In genomic region chr16:71790283-71790682, GRCh38 we compare ENCODE assay signal across 8 cellular contexts. TPM values are rescaled to one million over a fixed set of nuclear protein-coding genes. Genes with fewer than 3 reads are reported as not detected.
DNase-seq lines count a peak whose midpoint lies in the region; ATAC-seq, FAIRE-seq and TF ChIP-seq lines count a peak whose summit lies in the region.
"Not testable (repeated sequence)": the region's sequence is repeated elsewhere in the genome, so short reads cannot be mapped to it uniquely, and the experiment has no call there.

No MANE protein-coding gene starts in this region.

- CTCF ChIA-PET in activated CD4-positive, alpha-beta memory T cell treated with anti-CD3 and anti-CD28 coated beads for 36 hours (lab: Charles Lee) = interaction anchor here (1.0 to 1.3 kb wide), 2 partner anchors 93 to 182 kb away, joined by 3 to 5 read pairs; no protein-coding TSS in a partner anchor

- not testable (repeated sequence) for H3K27me3 ChIP-seq in CD4-positive, CD25-positive, alpha-beta regulatory T cell (ENCODE audit: control insufficient read depth, insufficient read depth, low read length); astrocyte (ENCODE audit: insufficient read depth, low read length)

- ATAC-seq in CD4-positive, CD25-positive, alpha-beta regulatory T cell (ENCODE audit: low read depth in 2 of 2); effector memory CD8-positive, alpha-beta T cell (replicated peaks): not testable (repeated sequence)

- peaks cover 77% of the 10 kb centered on the region for H4K20me1 ChIP-seq in astrocyte (ENCODE audit: insufficient read depth, low read length)

- peak overlapping the region in 2 of 3 donors; percentile 9 to 77 for H3K27ac Mint-ChIP-seq in CD4-positive, CD25-positive, alpha-beta regulatory T cell
- peak overlapping the region; percentile 54 for H3K27ac Mint-ChIP-seq in activated CD4-positive, alpha-beta memory T cell treated with anti-CD3 and anti-CD28 coated beads for 36 hours
- H3K27ac Mint-ChIP-seq in activated T-helper 2 cell treated with anti-CD3 and anti-CD28 coated beads, Interferon-gamma antibody, Interleukin-2, Interleukin-4, amounts not matched to agents 10 μg/mL and 5 μg/mL and 100 μg/mL, durations not matched to agents 14 hours and 24 hours and 36 hours = peak overlapping the region; percentile 57
- H3K27ac Mint-ChIP-seq in astrocyte (ENCODE audit: unreplicated experiment) = peak overlapping the region; percentile 14
- peak overlapping the region; percentile 41 to 55 for H3K27ac Mint-ChIP-seq in effector memory CD8-positive, alpha-beta T cell
- peak overlapping the region; percentile 71 for H3K27ac Mint-ChIP-seq in mesothelial cell of epicardium
- H3K27ac Mint-ChIP-seq in progenitor cell of endocrine pancreas = peak overlapping the region; percentile 84

- H3K4me3 ChIP-seq in CD4-positive, CD25-positive, alpha-beta regulatory T cell (ENCODE audit: low read depth, low read length); astrocyte (ENCODE audit: insufficient read depth, low read depth, low read length): not testable (repeated sequence)

- not testable (repeated sequence) for H2AFZ ChIP-seq in astrocyte (ENCODE audit: low read depth, low read length)

- peaks cover 34 to 71% (median 52%) of the 10 kb centered on the region in 4 donors for H3K4me1 Mint-ChIP-seq in CD4-positive, CD25-positive, alpha-beta regulatory T cell
- peaks cover 49% of the 10 kb centered on the region for H3K4me1 Mint-ChIP-seq in activated CD4-positive, alpha-beta memory T cell treated with anti-CD3 and anti-CD28 coated beads for 36 hours (ENCODE audit: low read depth)
- H3K4me1 Mint-ChIP-seq in activated T-helper 2 cell treated with anti-CD3 and anti-CD28 coated beads, Interferon-gamma antibody, Interleukin-2, Interleukin-4, amounts not matched to agents 10 μg/mL and 5 μg/mL and 100 μg/mL, durations not matched to agents 14 hours and 24 hours and 36 hours (ENCODE audit: low read depth) = peaks cover 35% of the 10 kb centered on the region
- peaks cover 14% of the 10 kb centered on the region for H3K4me1 Mint-ChIP-seq in astrocyte (ENCODE audit: low read depth, unreplicated experiment)
- H3K4me1 Mint-ChIP-seq in effector memory CD8-positive, alpha-beta T cell (ENCODE audit: low read depth in 2 of 2) = peaks cover 27 to 43% of the 10 kb centered on the region in 2 donors
- not testable (repeated sequence) for H3K4me1 Mint-ChIP-seq in mesothelial cell of epicardium; progenitor cell of endocrine pancreas (ENCODE audit: low read depth)

- H3K27ac ChIP-seq in CD4-positive, CD25-positive, alpha-beta regulatory T cell (ENCODE audit: insufficient read depth, low read length, poor library complexity, severe bottlenecking); astrocyte (ENCODE audit: low read depth, low read length): not testable (repeated sequence)

- intact Hi-C loops in activated CD4-positive, alpha-beta memory T cell treated with anti-CD3 and anti-CD28 coated beads for 36 hours (cut with micrococcal nuclease) = loop anchor here (5.0 kb wide), 1 partner anchor 92 kb away; the partner anchor contains the start of gene ZNF821
- intact Hi-C loops in activated T-helper 2 cell treated with anti-CD3 and anti-CD28 coated beads, Interferon-gamma antibody, Interleukin-2, Interleukin-4, amounts not matched to agents 10 μg/mL and 5 μg/mL and 100 μg/mL, durations not matched to agents 14 hours and 24 hours and 36 hours (cut with micrococcal nuclease) = not testable (repeated sequence)

- not testable (repeated sequence) for H3K9me3 Mint-ChIP-seq in CD4-positive, CD25-positive, alpha-beta regulatory T cell; activated CD4-positive, alpha-beta memory T cell treated with anti-CD3 and anti-CD28 coated beads for 36 hours; activated T-helper 2 cell treated with anti-CD3 and anti-CD28 coated beads, Interferon-gamma antibody, Interleukin-2, Interleukin-4, amounts not matched to agents 10 μg/mL and 5 μg/mL and 100 μg/mL, durations not matched to agents 14 hours and 24 hours and 36 hours; astrocyte (ENCODE audit: unreplicated experiment); effector memory CD8-positive, alpha-beta T cell; mesothelial cell of epicardium; progenitor cell of endocrine pancreas (ENCODE audit: low read depth)

- H3K79me2 ChIP-seq in astrocyte (ENCODE audit: insufficient read depth, low read length) = peaks cover 96% of the 10 kb centered on the region

- not testable (repeated sequence) for H3K4me2 ChIP-seq in astrocyte (ENCODE audit: low read length)

- peaks cover 25% of the 10 kb centered on the region for H3K36me3 Mint-ChIP-seq in CD4-positive, CD25-positive, alpha-beta regulatory T cell
- peaks cover 17% of the 10 kb centered on the region for H3K36me3 Mint-ChIP-seq in activated CD4-positive, alpha-beta memory T cell treated with anti-CD3 and anti-CD28 coated beads for 36 hours
- H3K36me3 Mint-ChIP-seq in activated T-helper 2 cell treated with anti-CD3 and anti-CD28 coated beads, Interferon-gamma antibody, Interleukin-2, Interleukin-4, amounts not matched to agents 10 μg/mL and 5 μg/mL and 100 μg/mL, durations not matched to agents 14 hours and 24 hours and 36 hours (ENCODE audit: low read depth) = peaks cover 52% of the 10 kb centered on the region
- peaks cover 11% of the 10 kb centered on the region for H3K36me3 Mint-ChIP-seq in astrocyte (ENCODE audit: low read depth, unreplicated experiment)
- peaks cover 49% of the 10 kb centered on the region for H3K36me3 Mint-ChIP-seq in effector memory CD8-positive, alpha-beta T cell (ENCODE audit: insufficient read depth)
- H3K36me3 Mint-ChIP-seq in mesothelial cell of epicardium = peaks cover 21% of the 10 kb centered on the region
- peaks cover 12% of the 10 kb centered on the region for H3K36me3 Mint-ChIP-seq in progenitor cell of endocrine pancreas (ENCODE audit: insufficient read depth)

- POLR2A ChIA-PET in activated CD4-positive, alpha-beta memory T cell treated with anti-CD3 and anti-CD28 coated beads for 36 hours (lab: Charles Lee) = interaction anchor here (0.7 to 0.9 kb wide), 2 partner anchors 12 to 52 kb away, joined by 3 to 6 read pairs; no protein-coding TSS in a partner anchor

- peak overlapping the region in 3 of 4 donors; percentile 38 to 56 (median 46) for H3K4me3 Mint-ChIP-seq in CD4-positive, CD25-positive, alpha-beta regulatory T cell
- H3K4me3 Mint-ChIP-seq in activated CD4-positive, alpha-beta memory T cell treated with anti-CD3 and anti-CD28 coated beads for 36 hours; astrocyte (ENCODE audit: unreplicated experiment); mesothelial cell of epicardium; progenitor cell of endocrine pancreas (ENCODE audit: low read depth): not testable (repeated sequence)
- peak overlapping the region; percentile 13 for H3K4me3 Mint-ChIP-seq in activated T-helper 2 cell treated with anti-CD3 and anti-CD28 coated beads, Interferon-gamma antibody, Interleukin-2, Interleukin-4, amounts not matched to agents 10 μg/mL and 5 μg/mL and 100 μg/mL, durations not matched to agents 14 hours and 24 hours and 36 hours (ENCODE audit: low read depth)
- peak overlapping the region; percentile 4 to 48 for H3K4me3 Mint-ChIP-seq in effector memory CD8-positive, alpha-beta T cell

- H3K9ac ChIP-seq in astrocyte (ENCODE audit: low read length) = not testable (repeated sequence)

- peaks cover 27% of the 10 kb centered on the region for H3K4me1 ChIP-seq in CD4-positive, CD25-positive, alpha-beta regulatory T cell (ENCODE audit: control insufficient read depth, insufficient read depth, low read length, poor library complexity, severe bottlenecking)
- not testable (repeated sequence) for H3K4me1 ChIP-seq in astrocyte (ENCODE audit: insufficient read depth, low read length)

- not testable (repeated sequence) for H3K9me3 ChIP-seq in CD4-positive, CD25-positive, alpha-beta regulatory T cell (ENCODE audit: control insufficient read depth in 2 of 2, low read length in 2 of 2); astrocyte (ENCODE audit: insufficient read depth, low read depth, low read length)

- not testable (repeated sequence) for TF ChIP-seq CTCF in astrocyte (IDR thresholded peaks at IDR 0.05; ENCODE audit: insufficient read depth, low read depth, low read length); mesothelial cell of epicardium (IDR thresholded peaks at IDR 0.05; ENCODE audit: unreplicated experiment); progenitor cell of endocrine pancreas (IDR thresholded peaks at IDR 0.05; ENCODE audit: unreplicated experiment)

- peaks cover 44% of the 10 kb centered on the region for H3K36me3 ChIP-seq in CD4-positive, CD25-positive, alpha-beta regulatory T cell (ENCODE audit: control insufficient read depth, insufficient read depth, low read length)
- peaks cover 27% of the 10 kb centered on the region for H3K36me3 ChIP-seq in astrocyte (ENCODE audit: insufficient read depth, low read length)

- not testable (repeated sequence) for DNase-seq in CD4-positive, CD25-positive, alpha-beta regulatory T cell; activated CD4-positive, alpha-beta memory T cell treated with anti-CD3 and anti-CD28 coated beads for 36 hours; activated T-helper 2 cell treated with anti-CD3 and anti-CD28 coated beads, Interferon-gamma antibody, Interleukin-2, Interleukin-4, amounts not matched to agents 10 μg/mL and 5 μg/mL and 100 μg/mL, durations not matched to agents 14 hours and 24 hours and 36 hours (ENCODE audit: low spot score); astrocyte (ENCODE audit: low read depth); effector memory CD8-positive, alpha-beta T cell; mesothelial cell of epicardium (ENCODE audit: low spot score in 2 of 2, unreplicated experiment in 2 of 2); progenitor cell of endocrine pancreas (ENCODE audit: low spot score, unreplicated experiment)
- DNase-seq in MV-4-11 (lab: John Stamatoyannopoulos, UW) = peak; percentile 41

- H3K27me3 Mint-ChIP-seq in CD4-positive, CD25-positive, alpha-beta regulatory T cell; activated CD4-positive, alpha-beta memory T cell treated with anti-CD3 and anti-CD28 coated beads for 36 hours; activated T-helper 2 cell treated with anti-CD3 and anti-CD28 coated beads, Interferon-gamma antibody, Interleukin-2, Interleukin-4, amounts not matched to agents 10 μg/mL and 5 μg/mL and 100 μg/mL, durations not matched to agents 14 hours and 24 hours and 36 hours (ENCODE audit: low read depth); astrocyte (ENCODE audit: low read depth, unreplicated experiment); effector memory CD8-positive, alpha-beta T cell; mesothelial cell of epicardium (ENCODE audit: low read depth); progenitor cell of endocrine pancreas: not testable (repeated sequence)

- FAIRE-seq in astrocyte (lab: Jason Lieb, UNC) = not testable (repeated sequence)

RNA-seq across cellular contexts. Expression of gene AP1G1, which starts 18.4 kb away (rescaled TPM):
- total RNA-seq in CD4-positive, CD25-positive, alpha-beta regulatory T cell = 190 TPM
- 10 to 100 TPM; 11.7 to 13.9 (median 12.8) TPM for polyA plus RNA-seq in CD4-positive, CD25-positive, alpha-beta regulatory T cell
- total RNA-seq in activated CD4-positive, alpha-beta memory T cell treated with anti-CD3 and anti-CD28 coated beads for 36 hours = 10 to 100 TPM; 65.9 to 66.9 TPM
- total RNA-seq in activated T-helper 2 cell treated with anti-CD3 and anti-CD28 coated beads, Interferon-gamma antibody, Interleukin-2, Interleukin-4, amounts not matched to agents 10 μg/mL and 5 μg/mL and 100 μg/mL, durations not matched to agents 14 hours and 24 hours and 36 hours = 90.6 and 91.6 TPM in 2 replicates
- total RNA-seq in astrocyte (106 and 121 TPM in 2 replicates), mesothelial cell of epicardium (103 to 109 TPM (median 108 TPM) in 3 replicates), progenitor cell of endocrine pancreas (101 and 109 TPM in 2 replicates)

RNA-seq across cellular contexts. Expression of gene ATXN1L, which starts 55.5 kb away (rescaled TPM):
- 46.8 TPM for total RNA-seq in CD4-positive, CD25-positive, alpha-beta regulatory T cell
- polyA plus RNA-seq in CD4-positive, CD25-positive, alpha-beta regulatory T cell = 10 to 100 TPM in 2 of 4 donors, 1 to 10 TPM in 2; 7.7 to 14.0 (median 10.3) TPM
- 10 to 100 TPM; 14.6 to 15.1 TPM for total RNA-seq in activated CD4-positive, alpha-beta memory T cell treated with anti-CD3 and anti-CD28 coated beads for 36 hours
- total RNA-seq in activated T-helper 2 cell treated with anti-CD3 and anti-CD28 coated beads, Interferon-gamma antibody, Interleukin-2, Interleukin-4, amounts not matched to agents 10 μg/mL and 5 μg/mL and 100 μg/mL, durations not matched to agents 14 hours and 24 hours and 36 hours = 17.2 and 19.7 TPM in 2 replicates
- total RNA-seq in astrocyte (31.9 and 32.7 TPM in 2 replicates), mesothelial cell of epicardium (31.6 to 32.5 TPM (median 31.9 TPM) in 3 replicates), progenitor cell of endocrine pancreas (28.5 and 28.6 TPM in 2 replicates)

Comparison
In these comparisons a context has a peak if more than half of its experiments do, and no peak if none do; other contexts are left out.
1. H3K27ac Mint-ChIP-seq: peak in every context shown above with its lines; median percentile 84 in progenitor cell of endocrine pancreas; 71 in mesothelial cell of epicardium; 57 in activated T-helper 2 cell treated with anti-CD3 and anti-CD28 coated beads, Interferon-gamma antibody, Interleukin-2, Interleukin-4, amounts not matched to agents 10 μg/mL and 5 μg/mL and 100 μg/mL, durations not matched to agents 14 hours and 24 hours and 36 hours; 54 in activated CD4-positive, alpha-beta memory T cell treated with anti-CD3 and anti-CD28 coated beads for 36 hours; 48 in effector memory CD8-positive, alpha-beta T cell; 43 in CD4-positive, CD25-positive, alpha-beta regulatory T cell; 14 in astrocyte.